In genomic region chr9:132878695-132879064, GRCh38 we compare ENCODE assay signal across 8 cellular contexts. TPM values are rescaled to one million over a fixed set of nuclear protein-coding genes. Genes with fewer than 3 reads are reported as not detected.
A peak's percentile ranks its signal among the peaks of the same experiment; 100 is the strongest.
DNase-seq lines count a peak whose midpoint lies in the region; ATAC-seq and TF ChIP-seq lines count a peak whose summit lies in the region.

Gene SPACA9 (plus strand): TSS chr9:132878898. CDS start chr9:132883948, 5,050 bp downstream.

- H3K4me3 Mint-ChIP-seq in activated CD8-positive, alpha-beta memory T cell treated with anti-CD3 and anti-CD28 coated beads, Interleukin-2, amount 10 ng/mL, durations not matched to agents 7 days and 5 days, result peak within 1 kb of the TSS; percentile 70

- H3K36me3 ChIP-seq in stomach smooth muscle (ENCODE audit: control insufficient read depth in 2 of 2, insufficient read depth in 2 of 2, low read length in 2 of 2), result no peaks in the 10 kb centered on the region

- H3K9ac ChIP-seq in stomach smooth muscle (ENCODE audit: low read length in 2 of 2), result peak within 1 kb of the TSS; percentile 93 to 98

- H3K27me3 Mint-ChIP-seq in activated CD8-positive, alpha-beta memory T cell treated with anti-CD3 and anti-CD28 coated beads, Interleukin-2, amount 10 ng/mL, durations not matched to agents 7 days and 5 days, result peaks cover 23% of the 10 kb centered on the region

- H3K4me3 ChIP-seq in epithelial cell of proximal tubule (ENCODE audit: low read depth, low read length) (peak within 1 kb of the TSS; percentile 94), stomach smooth muscle (ENCODE audit: low read length in 2 of 2) (peak within 1 kb of the TSS; percentile 94 to 96)

- H3K27ac ChIP-seq in stomach smooth muscle (ENCODE audit: low read length), result peak within 1 kb of the TSS; percentile 95

- TF ChIP-seq CTCF in epithelial cell of proximal tubule (conservative IDR thresholded peaks at IDR 0.05; ENCODE audit: low read depth, low read length), result no peak

- peaks cover 38% of the 10 kb centered on the region for H3K4me1 Mint-ChIP-seq in activated CD8-positive, alpha-beta memory T cell treated with anti-CD3 and anti-CD28 coated beads, Interleukin-2, amount 10 ng/mL, durations not matched to agents 7 days and 5 days

- no peaks in the 10 kb centered on the region for H3K9me3 Mint-ChIP-seq in activated CD8-positive, alpha-beta memory T cell treated with anti-CD3 and anti-CD28 coated beads, Interleukin-2, amount 10 ng/mL, durations not matched to agents 7 days and 5 days (ENCODE audit: low read depth)

- ATAC-seq in activated CD8-positive, alpha-beta memory T cell treated with anti-CD3 and anti-CD28 coated beads, Interleukin-2, amount 10 ng/mL, durations not matched to agents 7 days and 5 days, result peak; percentile 48
- ATAC-seq in GM21825 (IDR thresholded peaks at IDR 0.05; ENCODE audit: unreplicated experiment) (no peak), HG03196 (IDR thresholded peaks at IDR 0.05; ENCODE audit: unreplicated experiment) (no peak)

- peaks cover 21% of the 10 kb centered on the region for H3K4me1 ChIP-seq in stomach smooth muscle (ENCODE audit: control insufficient read depth, insufficient read depth, low read length)

- DNase-seq in DMS53 treated with DMSO at 0.1 percent for 48 hours (lab: John Stamatoyannopoulos, UW; ENCODE audit: unreplicated experiment) (peak; percentile 10), LoVo (ENCODE audit: low spot score) (peak; percentile 48), epithelial cell of proximal tubule (ENCODE audit: low read depth) (no peak), mucosa of gallbladder (ENCODE audit: low spot score) (peak; percentile 39)
- DNase-seq in activated CD8-positive, alpha-beta memory T cell treated with anti-CD3 and anti-CD28 coated beads, Interleukin-2, amount 10 ng/mL, durations not matched to agents 7 days and 5 days, result no peak

- no peaks in the 10 kb centered on the region for H3K36me3 Mint-ChIP-seq in activated CD8-positive, alpha-beta memory T cell treated with anti-CD3 and anti-CD28 coated beads, Interleukin-2, amount 10 ng/mL, durations not matched to agents 7 days and 5 days

- CTCF ChIA-PET in activated CD8-positive, alpha-beta memory T cell treated with anti-CD3 and anti-CD28 coated beads, Interleukin-2, amount 10 ng/mL, durations not matched to agents 7 days and 5 days (lab: Charles Lee), result interaction anchor here (0.8 to 2.5 kb wide), 4 partner anchors 22 to 265 kb away, joined by 3 to 10 read pairs (median 4); no protein-coding TSS in a partner anchor

- H3K27me3 ChIP-seq in stomach smooth muscle (ENCODE audit: control insufficient read depth in 1 of 2, insufficient read depth in 2 of 2, low read length in 2 of 2), result no peaks in the 10 kb centered on the region

- no peaks in the 10 kb centered on the region for H3K9me3 ChIP-seq in stomach smooth muscle (ENCODE audit: control insufficient read depth in 2 of 2, low read length in 2 of 2)

- peak within 1 kb of the TSS; percentile 70 for H3K27ac Mint-ChIP-seq in activated CD8-positive, alpha-beta memory T cell treated with anti-CD3 and anti-CD28 coated beads, Interleukin-2, amount 10 ng/mL, durations not matched to agents 7 days and 5 days

RNA-seq across cellular contexts. Expression of gene SPACA9, which starts in this region (rescaled TPM):
- 1 to 10 TPM; 1.6 to 2.6 TPM for total RNA-seq in activated CD8-positive, alpha-beta memory T cell treated with anti-CD3 and anti-CD28 coated beads, Interleukin-2, amount 10 ng/mL, durations not matched to agents 7 days and 5 days
- 2.0 and 5.2 TPM in 2 replicates for total RNA-seq in epithelial cell of proximal tubule
- total RNA-seq in mucosa of gallbladder, result 10.4 TPM

Comparison
In these comparisons a context has a peak if more than half of its experiments do, and no peak if none do; other contexts are left out.
1. DNase-seq: peak in DMS53 treated with DMSO at 0.1 percent for 48 hours (single experiment), LoVo (single experiment) and mucosa of gallbladder (single experiment); none in activated CD8-positive, alpha-beta memory T cell treated with anti-CD3 and anti-CD28 coated beads, Interleukin-2, amount 10 ng/mL, durations not matched to agents 7 days and 5 days (single experiment) and epithelial cell of proximal tubule (single experiment).